In the genomic region with DNA sequence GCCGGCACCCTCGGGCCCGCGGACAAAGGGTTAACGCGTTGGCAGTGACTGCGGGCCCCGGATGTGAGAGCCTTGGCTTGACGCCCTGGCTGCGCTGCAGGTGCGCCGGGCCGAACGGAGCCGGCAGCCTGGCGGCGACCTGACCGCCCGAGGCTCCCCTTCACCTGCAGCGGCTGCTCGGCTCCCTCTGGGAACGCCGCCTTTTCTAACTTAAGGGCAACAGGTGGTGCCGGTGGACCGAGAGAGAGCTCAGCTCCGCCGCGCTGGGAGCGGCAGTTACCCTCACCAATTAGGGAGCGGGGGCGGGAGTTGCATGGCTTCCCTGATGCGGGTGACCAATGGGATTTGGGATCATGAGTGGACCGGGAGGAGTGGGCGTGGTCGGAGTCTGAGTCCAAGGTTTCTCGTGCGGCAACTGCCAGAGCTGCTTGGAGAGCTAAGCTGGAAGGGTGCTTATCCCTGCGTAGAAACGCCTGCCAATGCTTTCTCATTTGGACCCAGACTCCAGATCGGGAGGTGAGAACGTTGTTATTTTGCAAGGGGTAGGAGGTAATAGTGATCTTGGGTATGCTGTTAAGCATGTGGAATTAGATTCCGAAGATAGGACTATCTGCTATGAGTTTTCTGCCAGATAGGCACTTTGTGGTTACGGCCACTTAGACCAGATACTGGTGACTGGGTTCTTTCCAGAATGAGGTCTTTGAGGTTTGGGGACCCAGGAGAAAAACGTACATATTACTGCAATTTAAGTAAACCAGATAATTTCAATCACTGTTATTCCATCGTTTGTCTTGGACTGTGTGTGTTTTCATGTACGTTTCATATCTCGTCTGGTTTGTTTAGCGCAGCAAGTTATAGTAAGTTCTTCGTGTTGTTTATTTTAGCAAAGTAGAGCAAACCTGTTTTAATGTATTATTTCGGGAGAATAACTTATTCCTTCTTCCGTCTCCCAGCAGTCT, we compare ENCODE assay signal across 1 cellular context.
TF ChIP-seq lines count a peak whose summit lies in the region.

A gene with protein sequence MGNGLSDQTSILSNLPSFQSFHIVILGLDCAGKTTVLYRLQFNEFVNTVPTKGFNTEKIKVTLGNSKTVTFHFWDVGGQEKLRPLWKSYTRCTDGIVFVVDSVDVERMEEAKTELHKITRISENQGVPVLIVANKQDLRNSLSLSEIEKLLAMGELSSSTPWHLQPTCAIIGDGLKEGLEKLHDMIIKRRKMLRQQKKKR (plus strand): TSS at position 421 of the 959 bp plus-strand sequence. CDS start 622 bp downstream, outside the sequence.

TF ChIP-seq in GM12878, 131 proteins besides CTCF, POLR2A, EP300 and RAD21 (continued from another document and continues in another):
- TF ChIP-seq, protein P1, sequence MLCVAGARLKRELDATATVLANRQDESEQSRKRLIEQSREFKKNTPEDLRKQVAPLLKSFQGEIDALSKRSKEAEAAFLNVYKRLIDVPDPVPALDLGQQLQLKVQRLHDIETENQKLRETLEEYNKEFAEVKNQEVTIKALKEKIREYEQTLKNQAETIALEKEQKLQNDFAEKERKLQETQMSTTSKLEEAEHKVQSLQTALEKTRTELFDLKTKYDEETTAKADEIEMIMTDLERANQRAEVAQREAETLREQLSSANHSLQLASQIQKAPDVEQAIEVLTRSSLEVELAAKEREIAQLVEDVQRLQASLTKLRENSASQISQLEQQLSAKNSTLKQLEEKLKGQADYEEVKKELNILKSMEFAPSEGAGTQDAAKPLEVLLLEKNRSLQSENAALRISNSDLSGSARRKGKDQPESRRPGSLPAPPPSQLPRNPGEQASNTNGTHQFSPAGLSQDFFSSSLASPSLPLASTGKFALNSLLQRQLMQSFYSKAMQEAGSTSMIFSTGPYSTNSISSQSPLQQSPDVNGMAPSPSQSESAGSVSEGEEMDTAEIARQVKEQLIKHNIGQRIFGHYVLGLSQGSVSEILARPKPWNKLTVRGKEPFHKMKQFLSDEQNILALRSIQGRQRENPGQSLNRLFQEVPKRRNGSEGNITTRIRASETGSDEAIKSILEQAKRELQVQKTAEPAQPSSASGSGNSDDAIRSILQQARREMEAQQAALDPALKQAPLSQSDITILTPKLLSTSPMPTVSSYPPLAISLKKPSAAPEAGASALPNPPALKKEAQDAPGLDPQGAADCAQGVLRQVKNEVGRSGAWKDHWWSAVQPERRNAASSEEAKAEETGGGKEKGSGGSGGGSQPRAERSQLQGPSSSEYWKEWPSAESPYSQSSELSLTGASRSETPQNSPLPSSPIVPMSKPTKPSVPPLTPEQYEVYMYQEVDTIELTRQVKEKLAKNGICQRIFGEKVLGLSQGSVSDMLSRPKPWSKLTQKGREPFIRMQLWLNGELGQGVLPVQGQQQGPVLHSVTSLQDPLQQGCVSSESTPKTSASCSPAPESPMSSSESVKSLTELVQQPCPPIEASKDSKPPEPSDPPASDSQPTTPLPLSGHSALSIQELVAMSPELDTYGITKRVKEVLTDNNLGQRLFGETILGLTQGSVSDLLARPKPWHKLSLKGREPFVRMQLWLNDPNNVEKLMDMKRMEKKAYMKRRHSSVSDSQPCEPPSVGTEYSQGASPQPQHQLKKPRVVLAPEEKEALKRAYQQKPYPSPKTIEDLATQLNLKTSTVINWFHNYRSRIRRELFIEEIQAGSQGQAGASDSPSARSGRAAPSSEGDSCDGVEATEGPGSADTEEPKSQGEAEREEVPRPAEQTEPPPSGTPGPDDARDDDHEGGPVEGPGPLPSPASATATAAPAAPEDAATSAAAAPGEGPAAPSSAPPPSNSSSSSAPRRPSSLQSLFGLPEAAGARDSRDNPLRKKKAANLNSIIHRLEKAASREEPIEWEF (IDR thresholded peaks at IDR 0.05; ENCODE audit: insufficient replicate concordance, low read depth, low read length), result no peak
- TF ChIP-seq, protein P2, sequence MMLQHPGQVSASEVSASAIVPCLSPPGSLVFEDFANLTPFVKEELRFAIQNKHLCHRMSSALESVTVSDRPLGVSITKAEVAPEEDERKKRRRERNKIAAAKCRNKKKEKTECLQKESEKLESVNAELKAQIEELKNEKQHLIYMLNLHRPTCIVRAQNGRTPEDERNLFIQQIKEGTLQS (IDR thresholded peaks at IDR 0.05; ENCODE audit: borderline replicate concordance, extremely low read depth, low read depth, low read length), result no peak
- TF ChIP-seq STAT3 (IDR thresholded peaks at IDR 0.05; ENCODE audit: low read depth, low read length) (no peak), HCFC1 (IDR thresholded peaks at IDR 0.05; ENCODE audit: low read length) (no peak), ZZZ3 (IDR thresholded peaks at IDR 0.05; ENCODE audit: control insufficient read depth, insufficient read length, low read depth) (no peak), SP1 (IDR thresholded peaks at IDR 0.05; ENCODE audit: low read depth, low read length) (peak; percentile 72), SMAD5 (IDR thresholded peaks at IDR 0.05; ENCODE audit: low read depth) (no peak), MEF2A (IDR thresholded peaks at IDR 0.05; ENCODE audit: insufficient read depth, low read depth, low read length) (no peak), SMARCA5 (IDR thresholded peaks at IDR 0.05) (no peak), RCOR1 (conservative IDR thresholded peaks at IDR 0.05; ENCODE audit: low read depth, low read length) (no peak), FOS (IDR thresholded peaks at IDR 0.05; ENCODE audit: borderline replicate concordance, extremely low read depth, insufficient read length) (peak; percentile 31), ZNF384 (IDR thresholded peaks at IDR 0.05; ENCODE audit: borderline replicate concordance, low read depth, low read length) (no peak), CREB1 (IDR thresholded peaks at IDR 0.05; ENCODE audit: low read depth) (0 out of 2 replicates have a peak, but pooled peaks have one; percentile 11), NR2C1 (IDR thresholded peaks at IDR 0.05) (no peak), SIX5 (IDR thresholded peaks at IDR 0.05; ENCODE audit: low read depth, low read length, severe bottlenecking) (no peak), TCF3 (IDR thresholded peaks at IDR 0.05; ENCODE audit: borderline replicate concordance, insufficient read depth, low read depth, low read length) (0 out of 2 replicates have a peak, but pooled peaks have one; percentile 43), NFYA (IDR thresholded peaks at IDR 0.05; ENCODE audit: borderline replicate concordance, low read depth, low read length) (no peak), ZNF274 (IDR thresholded peaks at IDR 0.05; ENCODE audit: insufficient read depth, insufficient read length) (no peak), NFIC (IDR thresholded peaks at IDR 0.05; ENCODE audit: low read depth, low read length) (no peak), WRNIP1 (IDR thresholded peaks at IDR 0.05; ENCODE audit: borderline replicate concordance, low read depth, low read length) (no peak)
- TF ChIP-seq, protein P3, sequence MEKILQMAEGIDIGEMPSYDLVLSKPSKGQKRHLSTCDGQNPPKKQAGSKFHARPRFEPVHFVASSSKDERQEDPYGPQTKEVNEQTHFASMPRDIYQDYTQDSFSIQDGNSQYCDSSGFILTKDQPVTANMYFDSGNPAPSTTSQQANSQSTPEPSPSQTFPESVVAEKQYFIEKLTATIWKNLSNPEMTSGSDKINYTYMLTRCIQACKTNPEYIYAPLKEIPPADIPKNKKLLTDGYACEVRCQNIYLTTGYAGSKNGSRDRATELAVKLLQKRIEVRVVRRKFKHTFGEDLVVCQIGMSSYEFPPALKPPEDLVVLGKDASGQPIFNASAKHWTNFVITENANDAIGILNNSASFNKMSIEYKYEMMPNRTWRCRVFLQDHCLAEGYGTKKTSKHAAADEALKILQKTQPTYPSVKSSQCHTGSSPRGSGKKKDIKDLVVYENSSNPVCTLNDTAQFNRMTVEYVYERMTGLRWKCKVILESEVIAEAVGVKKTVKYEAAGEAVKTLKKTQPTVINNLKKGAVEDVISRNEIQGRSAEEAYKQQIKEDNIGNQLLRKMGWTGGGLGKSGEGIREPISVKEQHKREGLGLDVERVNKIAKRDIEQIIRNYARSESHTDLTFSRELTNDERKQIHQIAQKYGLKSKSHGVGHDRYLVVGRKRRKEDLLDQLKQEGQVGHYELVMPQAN (conservative IDR thresholded peaks at IDR 0.05), result no peak
- TF ChIP-seq, protein P4, sequence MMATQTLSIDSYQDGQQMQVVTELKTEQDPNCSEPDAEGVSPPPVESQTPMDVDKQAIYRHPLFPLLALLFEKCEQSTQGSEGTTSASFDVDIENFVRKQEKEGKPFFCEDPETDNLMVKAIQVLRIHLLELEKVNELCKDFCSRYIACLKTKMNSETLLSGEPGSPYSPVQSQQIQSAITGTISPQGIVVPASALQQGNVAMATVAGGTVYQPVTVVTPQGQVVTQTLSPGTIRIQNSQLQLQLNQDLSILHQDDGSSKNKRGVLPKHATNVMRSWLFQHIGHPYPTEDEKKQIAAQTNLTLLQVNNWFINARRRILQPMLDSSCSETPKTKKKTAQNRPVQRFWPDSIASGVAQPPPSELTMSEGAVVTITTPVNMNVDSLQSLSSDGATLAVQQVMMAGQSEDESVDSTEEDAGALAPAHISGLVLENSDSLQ (IDR thresholded peaks at IDR 0.05), result peak; percentile 97
- TF ChIP-seq, protein P5, sequence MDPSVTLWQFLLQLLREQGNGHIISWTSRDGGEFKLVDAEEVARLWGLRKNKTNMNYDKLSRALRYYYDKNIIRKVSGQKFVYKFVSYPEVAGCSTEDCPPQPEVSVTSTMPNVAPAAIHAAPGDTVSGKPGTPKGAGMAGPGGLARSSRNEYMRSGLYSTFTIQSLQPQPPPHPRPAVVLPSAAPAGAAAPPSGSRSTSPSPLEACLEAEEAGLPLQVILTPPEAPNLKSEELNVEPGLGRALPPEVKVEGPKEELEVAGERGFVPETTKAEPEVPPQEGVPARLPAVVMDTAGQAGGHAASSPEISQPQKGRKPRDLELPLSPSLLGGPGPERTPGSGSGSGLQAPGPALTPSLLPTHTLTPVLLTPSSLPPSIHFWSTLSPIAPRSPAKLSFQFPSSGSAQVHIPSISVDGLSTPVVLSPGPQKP (IDR thresholded peaks at IDR 0.05; ENCODE audit: low read depth, low read length), result no peak
- TF ChIP-seq, protein P6, sequence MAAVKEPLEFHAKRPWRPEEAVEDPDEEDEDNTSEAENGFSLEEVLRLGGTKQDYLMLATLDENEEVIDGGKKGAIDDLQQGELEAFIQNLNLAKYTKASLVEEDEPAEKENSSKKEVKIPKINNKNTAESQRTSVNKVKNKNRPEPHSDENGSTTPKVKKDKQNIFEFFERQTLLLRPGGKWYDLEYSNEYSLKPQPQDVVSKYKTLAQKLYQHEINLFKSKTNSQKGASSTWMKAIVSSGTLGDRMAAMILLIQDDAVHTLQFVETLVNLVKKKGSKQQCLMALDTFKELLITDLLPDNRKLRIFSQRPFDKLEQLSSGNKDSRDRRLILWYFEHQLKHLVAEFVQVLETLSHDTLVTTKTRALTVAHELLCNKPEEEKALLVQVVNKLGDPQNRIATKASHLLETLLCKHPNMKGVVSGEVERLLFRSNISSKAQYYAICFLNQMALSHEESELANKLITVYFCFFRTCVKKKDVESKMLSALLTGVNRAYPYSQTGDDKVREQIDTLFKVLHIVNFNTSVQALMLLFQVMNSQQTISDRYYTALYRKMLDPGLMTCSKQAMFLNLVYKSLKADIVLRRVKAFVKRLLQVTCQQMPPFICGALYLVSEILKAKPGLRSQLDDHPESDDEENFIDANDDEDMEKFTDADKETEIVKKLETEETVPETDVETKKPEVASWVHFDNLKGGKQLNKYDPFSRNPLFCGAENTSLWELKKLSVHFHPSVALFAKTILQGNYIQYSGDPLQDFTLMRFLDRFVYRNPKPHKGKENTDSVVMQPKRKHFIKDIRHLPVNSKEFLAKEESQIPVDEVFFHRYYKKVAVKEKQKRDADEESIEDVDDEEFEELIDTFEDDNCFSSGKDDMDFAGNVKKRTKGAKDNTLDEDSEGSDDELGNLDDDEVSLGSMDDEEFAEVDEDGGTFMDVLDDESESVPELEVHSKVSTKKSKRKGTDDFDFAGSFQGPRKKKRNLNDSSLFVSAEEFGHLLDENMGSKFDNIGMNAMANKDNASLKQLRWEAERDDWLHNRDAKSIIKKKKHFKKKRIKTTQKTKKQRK (IDR thresholded peaks at IDR 0.05; ENCODE audit: low read depth, low read length), result no peak
- TF ChIP-seq, protein P7, sequence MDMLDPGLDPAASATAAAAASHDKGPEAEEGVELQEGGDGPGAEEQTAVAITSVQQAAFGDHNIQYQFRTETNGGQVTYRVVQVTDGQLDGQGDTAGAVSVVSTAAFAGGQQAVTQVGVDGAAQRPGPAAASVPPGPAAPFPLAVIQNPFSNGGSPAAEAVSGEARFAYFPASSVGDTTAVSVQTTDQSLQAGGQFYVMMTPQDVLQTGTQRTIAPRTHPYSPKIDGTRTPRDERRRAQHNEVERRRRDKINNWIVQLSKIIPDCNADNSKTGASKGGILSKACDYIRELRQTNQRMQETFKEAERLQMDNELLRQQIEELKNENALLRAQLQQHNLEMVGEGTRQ (IDR thresholded peaks at IDR 0.05; ENCODE audit: borderline replicate concordance, low read depth, low read length), result no peak
- TF ChIP-seq, protein P8, sequence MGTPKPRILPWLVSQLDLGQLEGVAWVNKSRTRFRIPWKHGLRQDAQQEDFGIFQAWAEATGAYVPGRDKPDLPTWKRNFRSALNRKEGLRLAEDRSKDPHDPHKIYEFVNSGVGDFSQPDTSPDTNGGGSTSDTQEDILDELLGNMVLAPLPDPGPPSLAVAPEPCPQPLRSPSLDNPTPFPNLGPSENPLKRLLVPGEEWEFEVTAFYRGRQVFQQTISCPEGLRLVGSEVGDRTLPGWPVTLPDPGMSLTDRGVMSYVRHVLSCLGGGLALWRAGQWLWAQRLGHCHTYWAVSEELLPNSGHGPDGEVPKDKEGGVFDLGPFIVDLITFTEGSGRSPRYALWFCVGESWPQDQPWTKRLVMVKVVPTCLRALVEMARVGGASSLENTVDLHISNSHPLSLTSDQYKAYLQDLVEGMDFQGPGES (IDR thresholded peaks at IDR 0.05), result no peak; the same call in 1 of the 2 replicates
- TF ChIP-seq, protein P9, sequence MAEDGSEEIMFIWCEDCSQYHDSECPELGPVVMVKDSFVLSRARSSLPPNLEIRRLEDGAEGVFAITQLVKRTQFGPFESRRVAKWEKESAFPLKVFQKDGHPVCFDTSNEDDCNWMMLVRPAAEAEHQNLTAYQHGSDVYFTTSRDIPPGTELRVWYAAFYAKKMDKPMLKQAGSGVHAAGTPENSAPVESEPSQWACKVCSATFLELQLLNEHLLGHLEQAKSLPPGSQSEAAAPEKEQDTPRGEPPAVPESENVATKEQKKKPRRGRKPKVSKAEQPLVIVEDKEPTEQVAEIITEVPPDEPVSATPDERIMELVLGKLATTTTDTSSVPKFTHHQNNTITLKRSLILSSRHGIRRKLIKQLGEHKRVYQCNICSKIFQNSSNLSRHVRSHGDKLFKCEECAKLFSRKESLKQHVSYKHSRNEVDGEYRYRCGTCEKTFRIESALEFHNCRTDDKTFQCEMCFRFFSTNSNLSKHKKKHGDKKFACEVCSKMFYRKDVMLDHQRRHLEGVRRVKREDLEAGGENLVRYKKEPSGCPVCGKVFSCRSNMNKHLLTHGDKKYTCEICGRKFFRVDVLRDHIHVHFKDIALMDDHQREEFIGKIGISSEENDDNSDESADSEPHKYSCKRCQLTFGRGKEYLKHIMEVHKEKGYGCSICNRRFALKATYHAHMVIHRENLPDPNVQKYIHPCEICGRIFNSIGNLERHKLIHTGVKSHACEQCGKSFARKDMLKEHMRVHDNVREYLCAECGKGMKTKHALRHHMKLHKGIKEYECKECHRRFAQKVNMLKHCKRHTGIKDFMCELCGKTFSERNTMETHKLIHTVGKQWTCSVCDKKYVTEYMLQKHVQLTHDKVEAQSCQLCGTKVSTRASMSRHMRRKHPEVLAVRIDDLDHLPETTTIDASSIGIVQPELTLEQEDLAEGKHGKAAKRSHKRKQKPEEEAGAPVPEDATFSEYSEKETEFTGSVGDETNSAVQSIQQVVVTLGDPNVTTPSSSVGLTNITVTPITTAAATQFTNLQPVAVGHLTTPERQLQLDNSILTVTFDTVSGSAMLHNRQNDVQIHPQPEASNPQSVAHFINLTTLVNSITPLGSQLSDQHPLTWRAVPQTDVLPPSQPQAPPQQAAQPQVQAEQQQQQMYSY (CRISPR knock-in tag; IDR thresholded peaks at IDR 0.05), result no peak
